ENCODE assay signal across 8 cellular contexts in genomic region chr9:4986291-4986690, GRCh38. TPM values are rescaled to one million over a fixed set of nuclear protein-coding genes. Genes with fewer than 3 reads are reported as not detected.
DNase-seq lines count a peak whose midpoint lies in the region; ATAC-seq and TF ChIP-seq lines count a peak whose summit lies in the region.

No MANE protein-coding gene starts in this region.

- H3K27me3 ChIP-seq in hepatocyte = no peaks in the 10 kb centered on the region

- no peaks in the 10 kb centered on the region for H3K9me2 ChIP-seq in hepatocyte (replicated peaks; ENCODE audit: insufficient read depth)

- H3K4me3 Mint-ChIP-seq in stimulated activated naive B cell treated with anti-CD40 and anti-IgM and Interleukin-4, amounts not matched to agents 10 μg/mL and 1 μg/mL and 100 μg/mL, for 72 hours = peak overlapping the region; percentile 84 to 93

- TF ChIP-seq POLR2A in erythroblast (IDR thresholded peaks at IDR 0.05; ENCODE audit: low read length) = no peak

- H3K27ac Mint-ChIP-seq in stimulated activated naive B cell treated with anti-CD40 and anti-IgM and Interleukin-4, amounts not matched to agents 10 μg/mL and 1 μg/mL and 100 μg/mL, for 72 hours = peak overlapping the region; percentile 83

- WGBS in hepatocyte (ENCODE audit: low lambda C conversion rate, missing lambda C conversion rate) = 17% methylated on average over 3 of the region's 3 CpGs

- peak overlapping the region; percentile 75 for H2AFZ ChIP-seq in hepatocyte

- H3K4me1 Mint-ChIP-seq in stimulated activated naive B cell treated with anti-CD40 and anti-IgM and Interleukin-4, amounts not matched to agents 10 μg/mL and 1 μg/mL and 100 μg/mL, for 72 hours = peaks cover 22 to 26% of the 10 kb centered on the region in 2 donors

- peaks cover 50% of the 10 kb centered on the region for H3K79me2 ChIP-seq in hepatocyte

- TF ChIP-seq CTCF in VCaP (conservative IDR thresholded peaks at IDR 0.05) (no peak), hepatocyte (IDR thresholded peaks at IDR 0.05; ENCODE audit: poor library complexity) (no peak)

- H3K27ac ChIP-seq in VCaP = peak overlapping the region; percentile 87; the same call in 1 of the 2 replicates
- H3K27ac ChIP-seq in hepatocyte = peak overlapping the region; percentile 100

- no peaks in the 10 kb centered on the region for H3K27me3 Mint-ChIP-seq in stimulated activated naive B cell treated with anti-CD40 and anti-IgM and Interleukin-4, amounts not matched to agents 10 μg/mL and 1 μg/mL and 100 μg/mL, for 72 hours

- peak overlapping the region; percentile 89 for H3K4me2 ChIP-seq in hepatocyte

- peak overlapping the region; percentile 87 for H3K4me3 ChIP-seq in hepatocyte

- no peaks in the 10 kb centered on the region for H3K9me3 Mint-ChIP-seq in stimulated activated naive B cell treated with anti-CD40 and anti-IgM and Interleukin-4, amounts not matched to agents 10 μg/mL and 1 μg/mL and 100 μg/mL, for 72 hours

- H3K4me1 ChIP-seq in hepatocyte (ENCODE audit: insufficient read depth) = peaks cover 15% of the 10 kb centered on the region

- no peak for ATAC-seq in stimulated activated naive B cell treated with anti-CD40 and anti-IgM and Interleukin-4, amounts not matched to agents 10 μg/mL and 1 μg/mL and 100 μg/mL, for 72 hours (replicated peaks)

- DNase-seq in DMS53 (lab: John Stamatoyannopoulos, UW) (peak; percentile 33), DMS53 treated with DMSO at 0.1 percent for 48 hours (lab: John Stamatoyannopoulos, UW; ENCODE audit: unreplicated experiment) (no peak), hepatocyte (ENCODE audit: low spot score) (no peak), C1 segment of cervical spinal cord (lab: John Stamatoyannopoulos, UW) (no peak), HT-29 (ENCODE audit: low spot score) (no peak), erythroblast (lab: John Stamatoyannopoulos, UW) (no peak)
- DNase-seq in stimulated activated naive B cell treated with anti-CD40 and anti-IgM and Interleukin-4, amounts not matched to agents 10 μg/mL and 1 μg/mL and 100 μg/mL, for 72 hours = no peak

- no peaks in the 10 kb centered on the region for H3K36me3 ChIP-seq in hepatocyte (replicated peaks; ENCODE audit: insufficient read depth, low read depth)

- H3K36me3 Mint-ChIP-seq in stimulated activated naive B cell treated with anti-CD40 and anti-IgM and Interleukin-4, amounts not matched to agents 10 μg/mL and 1 μg/mL and 100 μg/mL, for 72 hours = peaks cover 12 to 13% of the 10 kb centered on the region in 2 donors

- H3K9me3 ChIP-seq in hepatocyte (ENCODE audit: low read depth) = no peaks in the 10 kb centered on the region

- no peaks in the 10 kb centered on the region for H4K20me1 ChIP-seq in hepatocyte (ENCODE audit: insufficient read depth, poor library complexity, severe bottlenecking)

RNA-seq across cellular contexts. Expression of gene JAK2, which starts 1.2 kb away (rescaled TPM):
- 17.1 and 20.8 TPM in 2 replicates for total RNA-seq in hepatocyte
- polyA plus RNA-seq in hepatocyte = 11.8 and 14.3 TPM in 2 replicates
- 0.47 and 1.3 TPM in 2 replicates for total RNA-seq in HT-29 (2014; rRNA removed; shearing (Covaris generic))
